In genomic region chr5:82387819-82388166, GRCh38 we compare ENCODE assay signal across 1 cellular context.
TF ChIP-seq lines count a peak whose summit lies in the region.

No MANE protein-coding gene starts in this region.

TF ChIP-seq in A549, 52 proteins besides CTCF, POLR2A, EP300 and RAD21 (continued from another document):
- no peak for TF ChIP-seq HOXA7 (CRISPR knock-in tag; IDR thresholded peaks at IDR 0.05)
- no peak for TF ChIP-seq RFX5 (IDR thresholded peaks at IDR 0.05)
- no peak for TF ChIP-seq CEBPB (IDR thresholded peaks at IDR 0.05)
- TF ChIP-seq ATOH8 (CRISPR knock-in tag; IDR thresholded peaks at IDR 0.05; ENCODE audit: low read depth) = no peak
- no peak for TF ChIP-seq TFCP2L1 (CRISPR knock-in tag; IDR thresholded peaks at IDR 0.05)
- TF ChIP-seq JUN (IDR thresholded peaks at IDR 0.05) = no peak
- TF ChIP-seq HMGXB4 (CRISPR knock-in tag; IDR thresholded peaks at IDR 0.05; ENCODE audit: borderline replicate concordance) = no peak
- TF ChIP-seq EHMT2 (IDR thresholded peaks at IDR 0.05; ENCODE audit: low read depth) = no peak
TF ChIP-seq in A549: peak in this region for 0.
